22 cellular contexts compared by ENCODE assay signal in the genomic region with DNA sequence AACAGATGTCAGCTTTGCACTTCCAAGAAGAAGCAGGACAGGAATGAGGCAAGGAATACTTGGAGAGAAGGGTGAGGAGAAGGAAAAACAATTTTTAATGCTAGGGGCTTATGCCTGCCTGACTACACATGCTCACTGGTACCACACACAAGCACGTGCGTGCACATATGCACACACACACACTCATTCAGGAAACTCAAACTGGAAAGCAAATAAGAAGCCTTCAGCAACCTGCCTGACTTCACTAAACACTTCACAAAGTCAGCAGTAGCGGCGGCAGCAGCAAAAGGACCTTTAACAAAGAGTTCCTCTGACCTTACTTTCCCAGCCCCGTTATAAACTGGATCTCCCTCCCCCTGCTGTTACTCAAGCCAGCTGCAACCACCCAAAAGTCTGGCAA. TPM values are rescaled to one million over a fixed set of nuclear protein-coding genes. Genes with fewer than 3 reads are reported as not detected.
DNase-seq lines count a peak whose midpoint lies in the region; ATAC-seq and TF ChIP-seq lines count a peak whose summit lies in the region.
"Had no signal": no experiment of that assay in that cellular context is flagged by ENCODE, and none has a peak within 500 bp of the region (broad histone marks: within the 10 kb centered on the region; RNA-seq: fewer than 3 reads in every experiment).

No MANE protein-coding gene starts in this region.

- no peak overlapping the region for H2BK12ac ChIP-seq in mesenchymal stem cell (ENCODE audit: low read length in 2 of 2)

- WGBS in mesenchymal stem cell: 80% methylated on average over 5 of the region's 5 CpGs

- H3K27me3 Mint-ChIP-seq in activated T-helper 2 cell treated with anti-CD3 and anti-CD28 coated beads, Interferon-gamma antibody, Interleukin-2, Interleukin-4, amounts not matched to agents 10 μg/mL and 5 μg/mL and 100 μg/mL, durations not matched to agents 14 hours and 24 hours and 36 hours (ENCODE audit: low read depth): no peaks in the 10 kb centered on the region
- H3K27me3 Mint-ChIP-seq: effector memory CD8-positive, alpha-beta T cell had no signal

- H3K4ac ChIP-seq in mesenchymal stem cell (ENCODE audit: low read depth in 1 of 2, low read length in 2 of 2): no peak overlapping the region

- H2BK5ac ChIP-seq in mesenchymal stem cell (ENCODE audit: low read depth, low read length, poor library complexity, severe bottlenecking): no peak overlapping the region

- no peak overlapping the region for H4K8ac ChIP-seq in mesenchymal stem cell (ENCODE audit: low read length)

- peaks cover 16% of the 10 kb centered on the region for H3K4me1 Mint-ChIP-seq in activated T-helper 2 cell treated with anti-CD3 and anti-CD28 coated beads, Interferon-gamma antibody, Interleukin-2, Interleukin-4, amounts not matched to agents 10 μg/mL and 5 μg/mL and 100 μg/mL, durations not matched to agents 14 hours and 24 hours and 36 hours (ENCODE audit: low read depth)

- DNase-seq in left ventricle myocardium inferior: no peak
- no peak for DNase-seq in left ventricle myocardium superior
- DNase-seq in mesenchymal stem cell: no peak
- no peak for DNase-seq in activated T-helper 2 cell treated with anti-CD3 and anti-CD28 coated beads, Interferon-gamma antibody, Interleukin-2, Interleukin-4, amounts not matched to agents 10 μg/mL and 5 μg/mL and 100 μg/mL, durations not matched to agents 14 hours and 24 hours and 36 hours (ENCODE audit: low spot score)
- no peak for DNase-seq in COLO829 (ENCODE audit: low spot score)
- no peak for DNase-seq in RKO (ENCODE audit: low spot score)
- DNase-seq: activated CD4-positive, alpha-beta T cell treated with anti-CD3 and anti-CD28 coated beads, Interleukin-2, amount 50 U/mL, for 4 hours; activated CD8-positive, alpha-beta memory T cell treated with anti-CD3 and anti-CD28 coated beads, Interleukin-2, amount 50 U/mL, for 48 hours; activated gamma-delta T cell; amniotic stem cell; BE2C; effector memory CD8-positive, alpha-beta T cell; heart right ventricle; NCI-H2171 treated with DMSO at 0.1 percent for 48 hours; NCI-H69; SJCRH30; spleen; stimulated activated CD4-positive, alpha-beta T cell treated with anti-CD3 and anti-CD28 coated beads, Interleukin-4, amount 100 ng/mL, for 24 hours had no signal

- intact Hi-C loops in left ventricle myocardium inferior (cut with micrococcal nuclease) (no loop called here), left ventricle myocardium superior (cut with micrococcal nuclease) (no loop called here)
- intact Hi-C loops in activated T-helper 2 cell treated with anti-CD3 and anti-CD28 coated beads, Interferon-gamma antibody, Interleukin-2, Interleukin-4, amounts not matched to agents 10 μg/mL and 5 μg/mL and 100 μg/mL, durations not matched to agents 14 hours and 24 hours and 36 hours (cut with micrococcal nuclease): loop anchor here (5.0 kb wide), 2 partner anchors 43 to 58 kb away; no protein-coding TSS in a partner anchor

- no peak overlapping the region for H2AFZ ChIP-seq in mesenchymal stem cell (ENCODE audit: low read depth, low read length)

- H3K9me3 Mint-ChIP-seq in activated T-helper 2 cell treated with anti-CD3 and anti-CD28 coated beads, Interferon-gamma antibody, Interleukin-2, Interleukin-4, amounts not matched to agents 10 μg/mL and 5 μg/mL and 100 μg/mL, durations not matched to agents 14 hours and 24 hours and 36 hours: no peaks in the 10 kb centered on the region
- H3K9me3 Mint-ChIP-seq: effector memory CD8-positive, alpha-beta T cell; IgD-negative memory B cell had no signal

- peaks cover 24% of the 10 kb centered on the region for H3K36me3 Mint-ChIP-seq in activated T-helper 2 cell treated with anti-CD3 and anti-CD28 coated beads, Interferon-gamma antibody, Interleukin-2, Interleukin-4, amounts not matched to agents 10 μg/mL and 5 μg/mL and 100 μg/mL, durations not matched to agents 14 hours and 24 hours and 36 hours (ENCODE audit: low read depth)
- H3K36me3 Mint-ChIP-seq: IgD-negative memory B cell had no signal

- no peak overlapping the region for H3K4me3 Mint-ChIP-seq in activated T-helper 2 cell treated with anti-CD3 and anti-CD28 coated beads, Interferon-gamma antibody, Interleukin-2, Interleukin-4, amounts not matched to agents 10 μg/mL and 5 μg/mL and 100 μg/mL, durations not matched to agents 14 hours and 24 hours and 36 hours (ENCODE audit: low read depth)
- H3K4me3 Mint-ChIP-seq: effector memory CD8-positive, alpha-beta T cell; IgD-negative memory B cell had no signal

- no peak overlapping the region for H3K14ac ChIP-seq in mesenchymal stem cell (ENCODE audit: low read length in 2 of 2)

- H2BK15ac ChIP-seq in mesenchymal stem cell (ENCODE audit: low read depth, poor library complexity, severe bottlenecking): no peak overlapping the region

- H3K36me3 ChIP-seq in left ventricle myocardium inferior (no peaks in the 10 kb centered on the region), mesenchymal stem cell (ENCODE audit: control insufficient read depth in 1 of 2, insufficient read depth in 2 of 2, low read depth in 1 of 2, low read length in 2 of 2) (peaks cover 0 to 34% of the 10 kb centered on the region in 2 experiments)
- H3K36me3 ChIP-seq: BE2C, SJCRH30, spleen had no signal

- H4K91ac ChIP-seq in mesenchymal stem cell (ENCODE audit: low read length): no peak overlapping the region

- H3K9me3 ChIP-seq in left ventricle myocardium inferior (replicated peaks) (no peaks in the 10 kb centered on the region), mesenchymal stem cell (ENCODE audit: control insufficient read depth, low read length) (no peaks in the 10 kb centered on the region)
- H3K9me3 ChIP-seq: A549, BE2C, heart right ventricle, SJCRH30, spleen had no signal

- H3K27me3 ChIP-seq in left ventricle myocardium inferior (ENCODE audit: low read depth) (no peaks in the 10 kb centered on the region), mesenchymal stem cell (ENCODE audit: control insufficient read depth in 1 of 2, insufficient read depth in 1 of 2, low read length in 2 of 2) (peaks cover 0 to 19% of the 10 kb centered on the region in 2 experiments)
- H3K27me3 ChIP-seq: BE2C, SJCRH30, spleen had no signal

- peak overlapping the region; percentile 25 for H3K4me3 ChIP-seq in left ventricle myocardium inferior
- H3K4me3 ChIP-seq in mesenchymal stem cell (ENCODE audit: insufficient read depth in 1 of 2, low read depth in 1 of 2, low read length in 2 of 2): peak overlapping the region in 1 of 2 experiments; percentile 59
- H3K4me3 ChIP-seq: A549, heart right ventricle, SJCRH30, spleen had no signal

- H3K18ac ChIP-seq in mesenchymal stem cell (ENCODE audit: low read depth in 1 of 2, low read length in 2 of 2): no peak overlapping the region

- peak overlapping the region; percentile 44 for H3K9ac ChIP-seq in mesenchymal stem cell (ENCODE audit: low read length)

- H3K27ac Mint-ChIP-seq in activated T-helper 2 cell treated with anti-CD3 and anti-CD28 coated beads, Interferon-gamma antibody, Interleukin-2, Interleukin-4, amounts not matched to agents 10 μg/mL and 5 μg/mL and 100 μg/mL, durations not matched to agents 14 hours and 24 hours and 36 hours: no peak overlapping the region
- H3K27ac Mint-ChIP-seq: effector memory CD8-positive, alpha-beta T cell; IgD-negative memory B cell had no signal

- H3K23ac ChIP-seq in mesenchymal stem cell (ENCODE audit: low read length in 2 of 2): no peak overlapping the region

- no peak for ATAC-seq in left ventricle myocardium superior
- ATAC-seq in GM19035 (IDR thresholded peaks at IDR 0.05; ENCODE audit: unreplicated experiment): no peak
- ATAC-seq: A549; effector memory CD8-positive, alpha-beta T cell; heart right ventricle had no signal

- H2AK5ac ChIP-seq in mesenchymal stem cell (ENCODE audit: low read length, severe bottlenecking): no peak overlapping the region

- no peak overlapping the region for H3K4me2 ChIP-seq in mesenchymal stem cell (ENCODE audit: low read length, poor library complexity, severe bottlenecking)
- H3K4me2 ChIP-seq: A549 had no signal

- peaks cover 18% of the 10 kb centered on the region for H3K4me1 ChIP-seq in left ventricle myocardium inferior
- H3K4me1 ChIP-seq in mesenchymal stem cell (ENCODE audit: control insufficient read depth, insufficient read depth, low read depth, low read length): peaks cover 4% of the 10 kb centered on the region
- H3K4me1 ChIP-seq: BE2C, SJCRH30 had no signal

- H3K27ac ChIP-seq in left ventricle myocardium inferior (replicated peaks): no peak overlapping the region
- peak overlapping the region; percentile 23 for H3K27ac ChIP-seq in cingulate gyrus (ENCODE audit: low read depth, low read length)
- no peak overlapping the region for H3K27ac ChIP-seq in mesenchymal stem cell (ENCODE audit: low read length, poor library complexity, severe bottlenecking)
- H3K27ac ChIP-seq: A549, heart right ventricle, SJCRH30, spleen had no signal

- H3K79me1 ChIP-seq in mesenchymal stem cell (replicated peaks; ENCODE audit: low read length, poor library complexity, severe bottlenecking): peaks cover 7% of the 10 kb centered on the region

- TF ChIP-seq CTCF in left ventricle myocardium inferior (IDR thresholded peaks at IDR 0.05; ENCODE audit: borderline replicate concordance): no peak

- no peak overlapping the region for H2BK120ac ChIP-seq in mesenchymal stem cell (ENCODE audit: low read depth, low read length)

RNA-seq across cellular contexts. Expression of a gene that starts 3.4 kb away (rescaled TPM):
- total RNA-seq in left ventricle myocardium inferior (11.9 TPM), left ventricle myocardium superior (13.4 TPM)
- 50.8 TPM for polyA plus RNA-seq in mesenchymal stem cell (2013, experiment 1 of 2)
- polyA plus RNA-seq in mesenchymal stem cell (2013, experiment 2 of 2): 51.1 TPM
- total RNA-seq in activated T-helper 2 cell treated with anti-CD3 and anti-CD28 coated beads, Interferon-gamma antibody, Interleukin-2, Interleukin-4, amounts not matched to agents 10 μg/mL and 5 μg/mL and 100 μg/mL, durations not matched to agents 14 hours and 24 hours and 36 hours: 13.0 and 13.9 TPM in 2 replicates
